Comparison of ENCODE assay signal across 10 cellular contexts in genomic region chr2:79860233-79861058, GRCh38.
DNase-seq lines count a peak whose midpoint lies in the region; ATAC-seq, FAIRE-seq and TF ChIP-seq lines count a peak whose summit lies in the region.
"Had no signal": no experiment of that assay in that cellular context is flagged by ENCODE, and none has a peak within 500 bp of the region (broad histone marks: within the 10 kb centered on the region; RNA-seq: fewer than 3 reads in every experiment).

No MANE protein-coding gene starts in this region.

- no peak overlapping the region for H3K27ac ChIP-seq in heart right ventricle
- H3K27ac ChIP-seq in right cardiac atrium (ENCODE audit: low read length): no peak overlapping the region
- no peak overlapping the region for H3K27ac ChIP-seq in OCI-LY7 (ENCODE audit: low read depth, low read length, poor library complexity, severe bottlenecking)
- no peak overlapping the region for H3K27ac ChIP-seq in ovary
- no peak overlapping the region for H3K27ac ChIP-seq in spleen

- H3K36me3 Mint-ChIP-seq in Calu3 (ENCODE audit: insufficient read depth, unreplicated experiment): no peaks in the 10 kb centered on the region

- no peak overlapping the region for H3K27ac Mint-ChIP-seq in Calu3 (ENCODE audit: unreplicated experiment)
- H3K27ac Mint-ChIP-seq: activated B cell treated with CpG ODN at 0.5 μM for 24 hours had no signal

- peaks cover 2% of the 10 kb centered on the region for H3K9me3 Mint-ChIP-seq in Calu3 (ENCODE audit: low read depth, unreplicated experiment)
- H3K9me3 Mint-ChIP-seq: activated B cell treated with CpG ODN at 0.5 μM for 24 hours had no signal

- H3K4me1 Mint-ChIP-seq in Calu3 (ENCODE audit: low read depth, unreplicated experiment): no peaks in the 10 kb centered on the region
- H3K4me1 Mint-ChIP-seq: activated B cell treated with CpG ODN at 0.5 μM for 24 hours had no signal

- CTCF ChIA-PET in OCI-LY7 (lab: Charles Lee; ENCODE audit: unreplicated experiment): no interaction called here
- CTCF ChIA-PET in Calu3 (lab: Charles Lee): no interaction called here

- no peaks in the 10 kb centered on the region for H4K20me1 ChIP-seq in OCI-LY7 (ENCODE audit: insufficient read depth, low read length)

- H3K4me1 ChIP-seq in heart right ventricle (no peaks in the 10 kb centered on the region), right cardiac atrium (ENCODE audit: control insufficient read depth, insufficient read depth, low read length) (no peaks in the 10 kb centered on the region), OCI-LY7 (ENCODE audit: insufficient read depth, low read length, poor library complexity, severe bottlenecking) (no peaks in the 10 kb centered on the region), ovary (ENCODE audit: insufficient read depth) (no peaks in the 10 kb centered on the region), spleen (no peaks in the 10 kb centered on the region)

- H3K4me3 Mint-ChIP-seq in Calu3 (ENCODE audit: low read depth, unreplicated experiment): no peak overlapping the region
- H3K4me3 Mint-ChIP-seq: activated B cell treated with CpG ODN at 0.5 μM for 24 hours had no signal

- DNase-seq in heart right ventricle (no peak), right cardiac atrium (no peak), OCI-LY7 (ENCODE audit: low spot score) (peak; percentile 11), frontal cortex (ENCODE audit: low spot score in 2 of 2) (peak; percentile 26 to 40), ovary (no peak), spleen (no peak), Calu3 (no peak)
- DNase-seq: activated B cell treated with CpG ODN at 0.5 μM for 24 hours had no signal

- intact Hi-C loops in heart right ventricle (cut with DNase I): loop anchor here in 1 of 10 donors (10.0 kb wide), 1 partner anchor 1554 kb away; no protein-coding TSS in a partner anchor
- intact Hi-C loops in right cardiac atrium (cut with DNase I): no loop called here
- intact Hi-C loops in OCI-LY7 (cut with micrococcal nuclease; ENCODE audit: unreplicated experiment): no loop called here
- intact Hi-C loops in ovary (cut with DNase I): no loop called here
- intact Hi-C loops in spleen (cut with DNase I; ENCODE audit: low total_unique reads): no loop called here
- intact Hi-C loops in Calu3 (cut with micrococcal nuclease; ENCODE audit: unreplicated experiment): no loop called here

- TF ChIP-seq EP300 in ovary (IDR thresholded peaks at IDR 0.05): no peak

- WGBS in heart right ventricle, 2 donors: 18 to 19% methylated on average over 10 of the region's 10 CpGs
- WGBS in right cardiac atrium: 19% methylated on average over 10 of the region's 10 CpGs
- 19 to 20% (median 20%) methylated on average over 10 of the region's 10 CpGs for WGBS in ovary, 3 donors
- WGBS in spleen, 5 donors: 43 to 60% (median 49%) methylated on average over 10 of the region's 10 CpGs

- no TSS peak for BruUV-seq in OCI-LY7 (replicated peaks; lab: Mats Ljungman, UMichigan)
- BruUV-seq in Calu3 (replicated peaks; lab: Mats Ljungman, UMichigan): no TSS peak

- TF ChIP-seq POLR2A in ovary (IDR thresholded peaks at IDR 0.05) (no peak), spleen (IDR thresholded peaks at IDR 0.05) (no peak)

- ATAC-seq in heart right ventricle (no peak), right cardiac atrium (no peak), GM18867 (IDR thresholded peaks at IDR 0.05; ENCODE audit: unreplicated experiment) (no peak)

- no peak overlapping the region for H3K4me2 ChIP-seq in OCI-LY7 (ENCODE audit: low read length)

- FAIRE-seq in frontal cortex (lab: Jason Lieb, UNC): peak; percentile 56
- FAIRE-seq: keratinocyte had no signal

- no peaks in the 10 kb centered on the region for H3K79me2 ChIP-seq in OCI-LY7 (ENCODE audit: insufficient read depth, low read depth, low read length)

- H3K4me3 ChIP-seq in heart right ventricle: no peak overlapping the region
- no peak overlapping the region for H3K4me3 ChIP-seq in right cardiac atrium (ENCODE audit: low read length)
- no peak overlapping the region for H3K4me3 ChIP-seq in OCI-LY7 (ENCODE audit: low read depth, low read length, poor library complexity, severe bottlenecking)
- no peak overlapping the region for H3K4me3 ChIP-seq in ovary
- no peak overlapping the region for H3K4me3 ChIP-seq in spleen

- H3K36me3 ChIP-seq in heart right ventricle (no peaks in the 10 kb centered on the region), OCI-LY7 (ENCODE audit: insufficient read depth, low read length) (no peaks in the 10 kb centered on the region), ovary (no peaks in the 10 kb centered on the region), spleen (no peaks in the 10 kb centered on the region)

- peak in 6 of 9 donors; percentile 24 to 39 (median 32) for TF ChIP-seq CTCF in heart right ventricle (IDR thresholded peaks at IDR 0.05)
- TF ChIP-seq CTCF in OCI-LY7 (conservative IDR thresholded peaks at IDR 0.05; ENCODE audit: low read length): peak; percentile 65
- no peak for TF ChIP-seq CTCF in ovary (IDR thresholded peaks at IDR 0.05)
- no peak for TF ChIP-seq CTCF in spleen (IDR thresholded peaks at IDR 0.05 in 8 of 11, conservative IDR thresholded peaks at IDR 0.05 in 3 of 11)
- no peak for TF ChIP-seq CTCF in Calu3 (IDR thresholded peaks at IDR 0.05; ENCODE audit: unreplicated experiment)

- H3K9me3 ChIP-seq in heart right ventricle (no peaks in the 10 kb centered on the region), right cardiac atrium (ENCODE audit: control insufficient read depth, low read length) (no peaks in the 10 kb centered on the region), OCI-LY7 (ENCODE audit: low read length) (no peaks in the 10 kb centered on the region), ovary (no peaks in the 10 kb centered on the region), spleen (no peaks in the 10 kb centered on the region)

- H3K27me3 Mint-ChIP-seq in Calu3 (ENCODE audit: unreplicated experiment): no peaks in the 10 kb centered on the region
- H3K27me3 Mint-ChIP-seq: activated B cell treated with CpG ODN at 0.5 μM for 24 hours had no signal

- H3K27me3 ChIP-seq in heart right ventricle: peaks cover 0 to 22% (median 0%) of the 10 kb centered on the region in 7 donors
- peaks cover 2% of the 10 kb centered on the region for H3K27me3 ChIP-seq in right cardiac atrium (ENCODE audit: control insufficient read depth, insufficient read depth)
- H3K27me3 ChIP-seq in ovary: no peaks in the 10 kb centered on the region
- H3K27me3 ChIP-seq in spleen (replicated peaks in 1 of 7): no peaks in the 10 kb centered on the region

- no peak overlapping the region for H2AFZ ChIP-seq in OCI-LY7 (ENCODE audit: low read length)

- POLR2A ChIA-PET in OCI-LY7 (lab: Charles Lee): no interaction called here

- no peaks in the 10 kb centered on the region for H3K9me2 ChIP-seq in OCI-LY7 (ENCODE audit: insufficient read depth, low read length)

Comparison
In these comparisons a context has a peak if more than half of its experiments do, and no peak if none do; other contexts are left out.
1. DNase-seq: peak in OCI-LY7 (single experiment) and frontal cortex (2 of 2); none in heart right ventricle (0 of 2), right cardiac atrium (0 of 3), ovary (0 of 5), spleen (single experiment) and Calu3 (single experiment).
2. CTCF ChIP-seq: peak in heart right ventricle (6 of 9) and OCI-LY7 (single experiment); none in ovary (0 of 3), spleen (0 of 11) and Calu3 (single experiment).